8 cellular contexts compared by ENCODE assay signal in the genomic region with DNA sequence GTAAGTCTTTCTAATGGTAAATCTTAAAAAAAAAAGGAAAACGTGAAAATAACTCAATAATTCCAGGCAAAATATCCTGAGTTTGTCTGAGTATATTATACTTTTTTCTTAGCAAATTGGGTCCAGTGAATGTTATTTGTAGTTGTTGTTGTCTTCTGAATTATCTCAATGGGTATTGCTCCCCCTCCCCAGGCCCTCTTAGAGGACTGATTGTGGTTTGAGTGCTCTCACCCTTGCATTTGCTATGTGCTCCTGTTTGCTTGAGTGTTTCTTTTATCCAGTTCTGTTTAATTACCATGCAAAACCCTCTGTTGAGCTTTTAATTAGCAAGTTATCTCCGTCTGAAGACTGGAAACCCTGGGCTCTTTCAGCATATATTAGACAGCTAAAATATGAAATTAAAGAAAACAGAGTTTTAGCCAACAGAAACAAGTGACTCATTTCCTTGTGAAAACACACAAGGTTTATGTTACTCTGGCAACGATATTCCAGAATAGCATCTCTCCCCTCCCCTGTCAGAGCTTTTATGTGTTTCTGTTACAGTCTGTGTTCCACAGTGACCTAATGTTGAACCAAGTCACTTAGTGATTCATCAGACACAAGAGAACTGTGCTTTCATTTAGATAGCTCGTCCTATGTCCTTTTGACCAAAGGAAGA.
DNase-seq lines count a peak whose midpoint lies in the region; ATAC-seq and TF ChIP-seq lines count a peak whose summit lies in the region.

No MANE protein-coding gene starts in this region.

- WGBS in esophagus squamous epithelium, 2 donors, result 10 to 17% methylated on average over 4 of the region's 4 CpGs

- H3K4me1 ChIP-seq in esophagus squamous epithelium, result peaks cover 0 to 32% (median 16%) of the 10 kb centered on the region in 3 donors

- no peaks in the 10 kb centered on the region for H3K36me3 ChIP-seq in esophagus squamous epithelium

- peaks cover 28% of the 10 kb centered on the region for H3K4me1 Mint-ChIP-seq in osteocyte (ENCODE audit: unreplicated experiment)

- peak overlapping the region in 1 of 4 donors; percentile 19 for H3K4me3 ChIP-seq in esophagus squamous epithelium

- H3K4me3 Mint-ChIP-seq in osteocyte (ENCODE audit: unreplicated experiment), result peak overlapping the region; percentile 31

- H3K27ac ChIP-seq in RWPE1 (no peak overlapping the region), esophagus squamous epithelium (peak overlapping the region; percentile 40 to 83 (median 76))

- TF ChIP-seq POLR2A in esophagus squamous epithelium (IDR thresholded peaks at IDR 0.05), result no peak

- no peaks in the 10 kb centered on the region for H3K27me3 Mint-ChIP-seq in osteocyte (ENCODE audit: unreplicated experiment)

- DNase-seq in AG08395 (ENCODE audit: low spot score), result peak; percentile 93
- peak; percentile 86 for DNase-seq in RWPE1 (ENCODE audit: low spot score)
- DNase-seq in esophagus squamous epithelium (lab: John Stamatoyannopoulos, UW), result no peak
- DNase-seq in osteocyte (ENCODE audit: extremely low spot score, unreplicated experiment), result no peak

- H3K27ac Mint-ChIP-seq in osteocyte (ENCODE audit: unreplicated experiment), result peak overlapping the region; percentile 95

- no peaks in the 10 kb centered on the region for H3K36me3 Mint-ChIP-seq in osteocyte (ENCODE audit: unreplicated experiment)

- ATAC-seq in GM18858 (IDR thresholded peaks at IDR 0.05; ENCODE audit: unreplicated experiment), result peak; percentile 74
- ATAC-seq in HG03442 (IDR thresholded peaks at IDR 0.05; ENCODE audit: unreplicated experiment), result peak; percentile 88
- ATAC-seq in HG03139 (IDR thresholded peaks at IDR 0.05; ENCODE audit: unreplicated experiment), result no peak
- ATAC-seq in GM18873 (IDR thresholded peaks at IDR 0.05; ENCODE audit: low FRiP score, unreplicated experiment), result no peak

- H3K9me3 Mint-ChIP-seq in osteocyte (ENCODE audit: unreplicated experiment), result no peaks in the 10 kb centered on the region

- H3K9me3 ChIP-seq in esophagus squamous epithelium, result no peaks in the 10 kb centered on the region

- POLR2A ChIA-PET in RWPE1 (lab: Yijun Ruan, JAX; ENCODE audit: low non-redundant PET), result no interaction called here

- CTCF ChIA-PET in RWPE1 (lab: Yijun Ruan, JAX), result interaction anchor here (0.6 kb wide), 1 partner anchor 21 kb away, joined by 4 read pairs; no protein-coding TSS in a partner anchor

- intact Hi-C loops in esophagus squamous epithelium (cut with DNase I), result no loop called here

- H3K27me3 ChIP-seq in esophagus squamous epithelium, result no peaks in the 10 kb centered on the region

- TF ChIP-seq CTCF in RWPE1 (conservative IDR thresholded peaks at IDR 0.05; ENCODE audit: low read depth) (no peak), esophagus squamous epithelium (IDR thresholded peaks at IDR 0.05) (no peak), osteocyte (IDR thresholded peaks at IDR 0.05) (no peak)

Comparison
In these comparisons a context has a peak if more than half of its experiments do, and no peak if none do; other contexts are left out.
1. DNase-seq: peak in AG08395 (single experiment) and RWPE1 (single experiment); none in esophagus squamous epithelium (single experiment) and osteocyte (single experiment).
2. ATAC-seq: peak in GM18858 (single experiment) and HG03442 (single experiment); none in HG03139 (single experiment) and GM18873 (single experiment).